ENCODE assay signal across 9 cellular contexts in the genomic region with DNA sequence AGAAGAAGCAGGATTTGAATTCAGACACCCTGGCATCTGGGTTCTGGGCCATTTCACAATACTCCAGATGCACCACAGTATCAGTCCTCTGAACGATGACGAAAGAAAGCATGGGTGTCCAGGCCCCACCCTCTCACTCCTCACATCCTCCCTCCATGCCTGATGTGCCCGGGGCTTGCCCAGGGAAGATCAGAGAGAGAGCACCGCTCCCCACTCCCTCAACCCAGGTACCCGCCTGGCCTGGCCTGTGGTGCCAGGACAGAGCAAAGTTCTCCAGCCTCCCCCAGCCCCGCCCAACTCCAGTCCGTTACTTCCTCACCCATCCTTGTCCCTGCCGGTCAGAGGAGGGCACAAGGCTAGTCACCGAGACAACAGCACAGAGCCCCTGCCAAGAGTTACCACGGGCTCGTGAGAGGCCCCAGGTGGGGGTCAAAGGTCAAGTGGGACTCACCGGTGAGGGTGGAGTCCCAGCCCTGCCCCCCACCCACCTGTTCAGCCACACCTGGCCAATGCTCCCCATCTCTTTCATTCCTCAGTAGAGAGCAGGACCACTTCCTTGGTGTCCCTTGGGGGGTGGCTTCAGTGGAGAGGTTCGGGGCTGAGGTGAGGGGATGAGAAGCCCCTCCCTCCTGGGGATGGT. TPM values are rescaled to one million over a fixed set of nuclear protein-coding genes. Genes with fewer than 3 reads are reported as not detected.
DNase-seq lines count a peak whose midpoint lies in the region; ATAC-seq and TF ChIP-seq lines count a peak whose summit lies in the region.
"Had no signal": no experiment of that assay in that cellular context is flagged by ENCODE, and none has a peak within 500 bp of the region (broad histone marks: within the 10 kb centered on the region; RNA-seq: fewer than 3 reads in every experiment).

No MANE protein-coding gene starts in this region.

- peak; percentile 84 for DNase-seq in AG09309 (ENCODE audit: low read depth)
- DNase-seq in HT-29 (ENCODE audit: low spot score): peak; percentile 71
- peak; percentile 70 for DNase-seq in activated CD8-positive, alpha-beta T cell treated with anti-CD3 and anti-CD28 coated beads, Interleukin-2, amount 10 ng/mL, durations not matched to agents 7 days and 5 days
- no peak for DNase-seq in esophagus squamous epithelium (lab: John Stamatoyannopoulos, UW)
- no peak for DNase-seq in neural crest cell (ENCODE audit: low read depth, low spot score)
- DNase-seq in hippocampal formation (lab: John Stamatoyannopoulos, UW): no peak
- no peak for DNase-seq in mesenteric fat pad (ENCODE audit: low spot score)

- POLR2A ChIA-PET in activated CD8-positive, alpha-beta T cell treated with anti-CD3 and anti-CD28 coated beads, Interleukin-2, amount 10 ng/mL, durations not matched to agents 7 days and 5 days (lab: Charles Lee): interaction anchor here (2.8 to 6.4 kb wide), 2 partner anchors 7 to 11 kb away, joined by 12 to 104 read pairs; partner anchors contain the start of gene BCL9L

- intact Hi-C loops in esophagus squamous epithelium (cut with DNase I): no loop called here

- peak in 2 of 4 donors; percentile 6 to 33 for TF ChIP-seq POLR2A in esophagus squamous epithelium (IDR thresholded peaks at IDR 0.05)

- H3K27me3 ChIP-seq in esophagus squamous epithelium: no peaks in the 10 kb centered on the region

- no peaks in the 10 kb centered on the region for H3K36me3 ChIP-seq in esophagus squamous epithelium

- TF ChIP-seq CTCF in AG09309 (IDR thresholded peaks at IDR 0.05; ENCODE audit: control insufficient read depth, insufficient read depth, low read depth, low read length, missing control alignments) (no peak), esophagus squamous epithelium (IDR thresholded peaks at IDR 0.05) (no peak), neural crest cell (conservative IDR thresholded peaks at IDR 0.05) (no peak)

- no peaks in the 10 kb centered on the region for H3K9me3 Mint-ChIP-seq in activated CD8-positive, alpha-beta T cell treated with anti-CD3 and anti-CD28 coated beads, Interleukin-2, amount 10 ng/mL, durations not matched to agents 7 days and 5 days (ENCODE audit: insufficient read depth)
- H3K9me3 Mint-ChIP-seq in neural crest cell: no peaks in the 10 kb centered on the region

- H3K36me3 Mint-ChIP-seq in activated CD8-positive, alpha-beta T cell treated with anti-CD3 and anti-CD28 coated beads, Interleukin-2, amount 10 ng/mL, durations not matched to agents 7 days and 5 days (ENCODE audit: low read depth): peaks cover 40% of the 10 kb centered on the region
- no peaks in the 10 kb centered on the region for H3K36me3 Mint-ChIP-seq in neural crest cell (ENCODE audit: low read depth)

- CTCF ChIA-PET in activated CD8-positive, alpha-beta T cell treated with anti-CD3 and anti-CD28 coated beads, Interleukin-2, amount 10 ng/mL, durations not matched to agents 7 days and 5 days (lab: Charles Lee): no interaction called here

- H3K4me1 ChIP-seq in esophagus squamous epithelium: peaks cover 96 to 100% (median 99%) of the 10 kb centered on the region in 3 donors

- peak overlapping the region; percentile 38 for H3K4me3 ChIP-seq in AG09309 (ENCODE audit: control insufficient read depth, low read depth, low read length)
- peak overlapping the region in 3 of 4 donors; percentile 29 to 92 (median 78) for H3K4me3 ChIP-seq in esophagus squamous epithelium

- WGBS in esophagus squamous epithelium, 2 donors: 7 to 10% methylated on average over 8 to 9 of the region's 13 CpGs

- no peaks in the 10 kb centered on the region for H3K9me3 ChIP-seq in esophagus squamous epithelium

- peaks cover 88% of the 10 kb centered on the region for H3K4me1 Mint-ChIP-seq in activated CD8-positive, alpha-beta T cell treated with anti-CD3 and anti-CD28 coated beads, Interleukin-2, amount 10 ng/mL, durations not matched to agents 7 days and 5 days (ENCODE audit: low read depth)
- H3K4me1 Mint-ChIP-seq in neural crest cell: peaks cover 80% of the 10 kb centered on the region

- H3K27me3 Mint-ChIP-seq in activated CD8-positive, alpha-beta T cell treated with anti-CD3 and anti-CD28 coated beads, Interleukin-2, amount 10 ng/mL, durations not matched to agents 7 days and 5 days (ENCODE audit: low read depth): no peaks in the 10 kb centered on the region
- no peaks in the 10 kb centered on the region for H3K27me3 Mint-ChIP-seq in neural crest cell (ENCODE audit: low read depth)

- peak overlapping the region; percentile 80 for H3K4me3 Mint-ChIP-seq in activated CD8-positive, alpha-beta T cell treated with anti-CD3 and anti-CD28 coated beads, Interleukin-2, amount 10 ng/mL, durations not matched to agents 7 days and 5 days
- peak overlapping the region; percentile 80 for H3K4me3 Mint-ChIP-seq in neural crest cell

- peak overlapping the region; percentile 95 to 100 (median 98) for H3K27ac ChIP-seq in esophagus squamous epithelium

- peak; percentile 17 for ATAC-seq in activated CD8-positive, alpha-beta T cell treated with anti-CD3 and anti-CD28 coated beads, Interleukin-2, amount 10 ng/mL, durations not matched to agents 7 days and 5 days
- ATAC-seq in HG02870 (IDR thresholded peaks at IDR 0.05; ENCODE audit: unreplicated experiment): no peak

- H3K27ac Mint-ChIP-seq in activated CD8-positive, alpha-beta T cell treated with anti-CD3 and anti-CD28 coated beads, Interleukin-2, amount 10 ng/mL, durations not matched to agents 7 days and 5 days: peak overlapping the region; percentile 96
- H3K27ac Mint-ChIP-seq in neural crest cell (ENCODE audit: unreplicated experiment): peak overlapping the region; percentile 97

RNA-seq across cellular contexts. Expression of gene BCL9L, which starts 8.1 kb away (rescaled TPM):
- total RNA-seq in HT-29 (2014; rRNA removed; shearing (Covaris generic)): 77.9 and 94.4 TPM in 2 replicates
- total RNA-seq in activated CD8-positive, alpha-beta T cell treated with anti-CD3 and anti-CD28 coated beads, Interleukin-2, amount 10 ng/mL, durations not matched to agents 7 days and 5 days: 10 to 100 TPM; 70.0 to 70.6 TPM
- total RNA-seq in esophagus squamous epithelium (10 to 100 TPM; 16.4 to 29.6 (median 18.9) TPM), neural crest cell (19.2 and 21.2 TPM in 2 replicates), mesenteric fat pad (86.4 TPM)

RNA-seq across cellular contexts. Expression of gene CXCR5, which starts 33.9 kb away (rescaled TPM):
- total RNA-seq in HT-29 (2014; rRNA removed; shearing (Covaris generic)): not detected in 2 replicates
- total RNA-seq in activated CD8-positive, alpha-beta T cell treated with anti-CD3 and anti-CD28 coated beads, Interleukin-2, amount 10 ng/mL, durations not matched to agents 7 days and 5 days: under 1 TPM; 0.08 to 0.18 TPM
- total RNA-seq in esophagus squamous epithelium: under 1 TPM in 1 of 4 donors, not detected in 3; 0.06 TPM
- total RNA-seq in neural crest cell: not detected in 2 replicates
- not detected for total RNA-seq in mesenteric fat pad
- total RNA-seq: pulmonary artery endothelial cell had no signal

RNA-seq across cellular contexts. Expression of gene UPK2, which starts 38.5 kb away (rescaled TPM):
- 0.31 TPM in 1 of 2 replicates, not detected in the other for total RNA-seq in HT-29 (2014; rRNA removed; shearing (Covaris generic))
- not detected for total RNA-seq in activated CD8-positive, alpha-beta T cell treated with anti-CD3 and anti-CD28 coated beads, Interleukin-2, amount 10 ng/mL, durations not matched to agents 7 days and 5 days
- total RNA-seq in esophagus squamous epithelium: under 1 TPM in 1 of 4 donors, not detected in 3; 0.57 TPM
- total RNA-seq in neural crest cell: not detected in 2 replicates
- total RNA-seq in mesenteric fat pad: not detected
- total RNA-seq: pulmonary artery endothelial cell had no signal

RNA-seq across cellular contexts. Expression of gene FOXR1, which starts 54.0 kb away (rescaled TPM):
- total RNA-seq in HT-29 (2014; rRNA removed; shearing (Covaris generic)): not detected in 2 replicates
- not detected for total RNA-seq in activated CD8-positive, alpha-beta T cell treated with anti-CD3 and anti-CD28 coated beads, Interleukin-2, amount 10 ng/mL, durations not matched to agents 7 days and 5 days
- total RNA-seq in esophagus squamous epithelium (not detected), neural crest cell (not detected in 2 replicates), mesenteric fat pad (not detected)
- total RNA-seq: pulmonary artery endothelial cell had no signal

Comparison
In these comparisons a context has a peak if more than half of its experiments do, and no peak if none do; other contexts are left out.
1. DNase-seq: peak in AG09309 (single experiment), HT-29 (single experiment) and activated CD8-positive, alpha-beta T cell treated with anti-CD3 and anti-CD28 coated beads, Interleukin-2, amount 10 ng/mL, durations not matched to agents 7 days and 5 days (single experiment); none in esophagus squamous epithelium (single experiment), neural crest cell (single experiment), hippocampal formation (0 of 2) and mesenteric fat pad (single experiment).